8 cellular contexts compared by ENCODE assay signal in the genomic region with DNA sequence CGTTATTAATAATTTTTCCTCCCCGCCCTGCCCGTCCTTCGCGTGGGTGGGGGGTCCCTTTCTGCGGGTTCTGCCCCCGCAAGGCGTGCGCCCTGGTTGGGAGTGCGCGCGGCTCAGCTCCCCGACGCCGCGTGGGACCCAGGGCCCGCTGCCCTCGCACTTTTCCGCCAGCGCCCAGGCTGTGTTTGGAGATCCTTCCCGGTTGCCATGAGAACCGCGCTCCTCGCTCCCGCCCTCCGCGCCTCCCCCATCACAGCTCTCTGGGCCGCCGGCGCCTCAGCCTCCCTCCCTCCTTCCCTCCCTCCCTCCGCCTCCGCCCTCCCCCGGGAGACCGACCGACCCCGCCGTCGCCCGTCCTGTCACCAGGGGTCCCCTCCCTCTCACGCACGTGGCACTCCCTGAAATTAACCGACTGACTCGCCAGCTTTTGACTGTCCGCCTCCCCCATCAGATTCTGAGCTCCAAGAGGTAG. TPM values are rescaled to one million over a fixed set of nuclear protein-coding genes. Genes with fewer than 3 reads are reported as not detected.
DNase-seq lines count a peak whose midpoint lies in the region; ATAC-seq, FAIRE-seq and TF ChIP-seq lines count a peak whose summit lies in the region.

No MANE protein-coding gene starts in this region.

- no peak for TF ChIP-seq RAD21 in H1 (IDR thresholded peaks at IDR 0.05 in 1 of 2, conservative IDR thresholded peaks at IDR 0.05 in 1 of 2; ENCODE audit: low read depth in 2 of 2, low read length in 2 of 2)

- POLR2A ChIA-PET in activated CD8-positive, alpha-beta T cell treated with anti-CD3 and anti-CD28 coated beads for 36 hours (lab: Charles Lee) = interaction anchor here (0.6 to 8.7 kb wide), 6 partner anchors 9 to 172 kb away, joined by 3 to 81 read pairs (median 6); no protein-coding TSS in a partner anchor
- POLR2A ChIA-PET in H1 (lab: Charles Lee; ENCODE audit: partially characterized antibody) = interaction anchor here (0.7 to 6.8 kb wide), 17 partner anchors 9 to 136 kb away, joined by 3 to 72 read pairs (median 3); partner anchors contain the start of genes JUND, LSM4 and PGPEP1

- H3K4ac ChIP-seq in H1 (replicated peaks; ENCODE audit: insufficient read length, low read depth, low read length) = peak overlapping the region; percentile 77

- no peaks in the 10 kb centered on the region for H3K9me2 ChIP-seq in GM23248 (ENCODE audit: insufficient read depth)

- peak overlapping the region; percentile 74 for H3K4me3 Mint-ChIP-seq in activated CD8-positive, alpha-beta T cell treated with anti-CD3 and anti-CD28 coated beads for 36 hours

- no peak overlapping the region for H3K14ac ChIP-seq in H1 (ENCODE audit: insufficient read length)

- in situ Hi-C loops in GM23248 (cut with MboI) = no loop called here

- peaks cover 14% of the 10 kb centered on the region for H3K27me3 Mint-ChIP-seq in activated CD8-positive, alpha-beta T cell treated with anti-CD3 and anti-CD28 coated beads for 36 hours

- H2BK5ac ChIP-seq in H1 (ENCODE audit: low read depth, low read length) = peak overlapping the region; percentile 72

- H3F3A ChIP-seq in GM23248 (ENCODE audit: insufficient read depth) = peaks cover 27% of the 10 kb centered on the region

- no peaks in the 10 kb centered on the region for H4K20me1 ChIP-seq in GM23248 (ENCODE audit: insufficient read depth)
- peaks cover 0 to 4% of the 10 kb centered on the region in 2 experiments for H4K20me1 ChIP-seq in H1 (replicated peaks in 1 of 2; ENCODE audit: control insufficient read depth in 1 of 2, insufficient read depth in 2 of 2, low read length in 2 of 2)

- CTCF ChIA-PET in activated CD8-positive, alpha-beta T cell treated with anti-CD3 and anti-CD28 coated beads for 36 hours (lab: Charles Lee) = interaction anchor here (0.8 to 11.2 kb wide), 5 partner anchors 28 to 225 kb away, joined by 3 to 181 read pairs (median 3); partner anchors contain the start of genes GDF15 and JUND
- CTCF ChIA-PET in H1 (lab: Charles Lee; ENCODE audit: partially characterized antibody) = interaction anchor here (0.6 to 11.0 kb wide), 10 partner anchors 23 to 383 kb away, joined by 3 to 177 read pairs (median 4); partner anchors contain the start of genes GDF15 and JUND

- H3K27ac ChIP-seq in 22Rv1 (peak overlapping the region; percentile 90), GM23248 (peak overlapping the region; percentile 100), H1 (ENCODE audit: low read depth, low read length) (peak overlapping the region; percentile 44)

- no peaks in the 10 kb centered on the region for H3K79me1 ChIP-seq in H1 (ENCODE audit: low read depth, low read length)

- no peak overlapping the region for H2BK20ac ChIP-seq in H1 (ENCODE audit: low read length)

- peak overlapping the region; percentile 81 for H3K18ac ChIP-seq in H1 (ENCODE audit: extremely low read depth, low read length)

- peak overlapping the region; percentile 84; the same call in 1 of the 2 replicates for H2BK12ac ChIP-seq in H1 (ENCODE audit: low read depth, low read length)

- peaks cover 19% of the 10 kb centered on the region; the same call in 1 of the 2 replicates for H3K23me2 ChIP-seq in H1 (ENCODE audit: low read depth, low read length)

- H3K23ac ChIP-seq in H1 (ENCODE audit: insufficient read length) = no peak overlapping the region

- H3K4me3 ChIP-seq in GM23248 (peak overlapping the region; percentile 52), H1 (ENCODE audit: extremely low read depth in 1 of 4, insufficient read depth in 2 of 4, low read depth in 3 of 4, low read length in 4 of 4) (peak overlapping the region; percentile 28 to 63 (median 40))

- 1% methylated on average over 26 to 44 of the region's 44 CpGs for WGBS in GM23248 (ENCODE audit: low coverage in 1 of 2, low lambda C conversion rate in 2 of 2, missing lambda C conversion rate in 2 of 2), 2 experiments
- 1% methylated on average over 17 of the region's 44 CpGs; no CpG with 5 or more reads in 1 of the 2 experiments for WGBS in H1 (ENCODE audit: extremely low coverage in 1 of 2, insufficient coverage in 1 of 2, insufficient read length in 1 of 2, insufficient replicate concordance in 2 of 2, low coverage in 1 of 2, low lambda C conversion rate in 2 of 2, missing lambda C conversion rate in 1 of 2), 2 experiments

- H3K4me1 ChIP-seq in GM23248 (ENCODE audit: insufficient read depth) (peaks cover 52% of the 10 kb centered on the region), H1 (replicated peaks in 1 of 4; ENCODE audit: control insufficient read depth in 3 of 4, insufficient read depth in 4 of 4, low read length in 3 of 4) (peaks cover 0 to 27% (median 21%) of the 10 kb centered on the region in 4 experiments; a peak in 6 of 7 replicates)

- H3K56ac ChIP-seq in H1 (replicated peaks; ENCODE audit: insufficient read length, low read depth, low read length) = peak overlapping the region; percentile 9

- peak overlapping the region; percentile 67 for H2AFZ ChIP-seq in GM23248
- H2AFZ ChIP-seq in H1 (ENCODE audit: low read length) = no peak overlapping the region

- H3K27me3 ChIP-seq in GM23248 (replicated peaks; ENCODE audit: insufficient read depth) (no peaks in the 10 kb centered on the region), H1 (replicated peaks in 1 of 4; ENCODE audit: control insufficient read depth in 3 of 4, extremely low read depth in 1 of 4, insufficient read depth in 3 of 4, low read length in 3 of 4) (peaks cover 5 to 29% (median 23%) of the 10 kb centered on the region in 4 experiments)

- peak overlapping the region; percentile 87 for H3K27ac Mint-ChIP-seq in activated CD8-positive, alpha-beta T cell treated with anti-CD3 and anti-CD28 coated beads for 36 hours

- TF ChIP-seq CTCF in 22Rv1 (IDR thresholded peaks at IDR 0.05) = no peak
- no peak for TF ChIP-seq CTCF in activated CD8-positive, alpha-beta T cell treated with anti-CD3 and anti-CD28 coated beads for 36 hours (IDR thresholded peaks at IDR 0.05)
- TF ChIP-seq CTCF in H1 (IDR thresholded peaks at IDR 0.05; ENCODE audit: control extremely low read depth in 1 of 3, insufficient read depth in 1 of 3, low read depth in 1 of 3, low read length in 3 of 3) = no peak

- peak; percentile 98 for DNase-seq in GM23248
- DNase-seq in NCI-H524 (lab: John Stamatoyannopoulos, UW) = peak; percentile 78 to 84
- peak; percentile 82 for DNase-seq in activated CD8-positive, alpha-beta T cell treated with anti-CD3 and anti-CD28 coated beads for 36 hours
- DNase-seq in H1 (ENCODE audit: low read depth in 1 of 2, low spot score in 2 of 2) = peak in 1 of 2 experiments; percentile 86
- peak; percentile 93 for DNase-seq in lung microvascular endothelial cell (ENCODE audit: low read depth in 2 of 2)
- DNase-seq in stimulated activated CD8-positive, alpha-beta memory T cell treated with anti-CD3 and anti-CD28 coated beads, Interleukin-7, amount 100 ng/mL, for 4 hours (ENCODE audit: low read depth in 2 of 2) = peak; percentile 56 to 73

- no peak overlapping the region; the same call in 1 of the 2 replicates for H2AK5ac ChIP-seq in H1 (ENCODE audit: low read depth, low read length)

- H3K4me1 Mint-ChIP-seq in activated CD8-positive, alpha-beta T cell treated with anti-CD3 and anti-CD28 coated beads for 36 hours (ENCODE audit: low read depth) = peaks cover 59% of the 10 kb centered on the region

- H4K8ac ChIP-seq in H1 (ENCODE audit: extremely low read depth, insufficient read depth, low read length) = 0 out of 2 replicates have a peak overlapping the region, but pooled peaks have one; percentile 45

- H4K5ac ChIP-seq in H1 (ENCODE audit: insufficient read length, low read depth, low read length) = peak overlapping the region; percentile 29

- H3K79me2 ChIP-seq in GM23248 (ENCODE audit: insufficient read depth) = peaks cover 24% of the 10 kb centered on the region
- no peaks in the 10 kb centered on the region for H3K79me2 ChIP-seq in H1 (ENCODE audit: control insufficient read depth in 1 of 2, insufficient read depth in 2 of 2, low read length in 2 of 2)

- H3K9me3 ChIP-seq in GM23248 (ENCODE audit: low read depth) (no peaks in the 10 kb centered on the region), H1 (ENCODE audit: insufficient read depth in 2 of 2, low read depth in 1 of 2, low read length in 1 of 2) (no peaks in the 10 kb centered on the region)

- H3K4me2 ChIP-seq in GM23248 (ENCODE audit: unreplicated experiment) = peak overlapping the region; percentile 74
- H3K4me2 ChIP-seq in H1 (ENCODE audit: insufficient read depth in 1 of 2, low read depth in 2 of 2, low read length in 2 of 2) = peak overlapping the region; percentile 70 to 88

- H3K36me3 ChIP-seq in GM23248 (ENCODE audit: low read depth) (no peaks in the 10 kb centered on the region), H1 (ENCODE audit: control insufficient read depth in 2 of 4, insufficient read depth in 4 of 4, low read length in 3 of 4) (no peaks in the 10 kb centered on the region)

- H3K9ac ChIP-seq in GM23248 = peak overlapping the region; percentile 94
- peak overlapping the region in 3 of 4 experiments; percentile 30 to 69 (median 65); a peak in 3 of 7 replicates for H3K9ac ChIP-seq in H1 (replicated peaks in 1 of 4; ENCODE audit: extremely low read depth in 1 of 4, low read depth in 3 of 4, low read length in 3 of 4)

- peaks cover 4% of the 10 kb centered on the region for H3K36me3 Mint-ChIP-seq in activated CD8-positive, alpha-beta T cell treated with anti-CD3 and anti-CD28 coated beads for 36 hours (ENCODE audit: low read depth)

- peak overlapping the region; percentile 24; the same call in 1 of the 2 replicates for H2BK15ac ChIP-seq in H1 (ENCODE audit: low read length)

- H3K9me3 Mint-ChIP-seq in activated CD8-positive, alpha-beta T cell treated with anti-CD3 and anti-CD28 coated beads for 36 hours = no peaks in the 10 kb centered on the region

- TF ChIP-seq POLR2A in H1 (IDR thresholded peaks at IDR 0.05; ENCODE audit: control extremely low read depth in 1 of 2, low read depth in 2 of 2, low read length in 2 of 2) = no peak

- intact Hi-C loops in activated CD8-positive, alpha-beta T cell treated with anti-CD3 and anti-CD28 coated beads for 36 hours (cut with micrococcal nuclease) = no loop called here

- H2BK120ac ChIP-seq in H1 (replicated peaks; ENCODE audit: low read depth, low read length) = no peak overlapping the region

- peak; percentile 21 for ATAC-seq in activated CD8-positive, alpha-beta T cell treated with anti-CD3 and anti-CD28 coated beads for 36 hours
- ATAC-seq in GM19452 (IDR thresholded peaks at IDR 0.05; ENCODE audit: unreplicated experiment) = no peak

- FAIRE-seq in H1 (lab: Jason Lieb, UNC) = no peak

- peak in 1 of 2 experiments; percentile 4; a peak in 1 of 3 replicates for TF ChIP-seq EP300 in H1 (IDR thresholded peaks at IDR 0.05; ENCODE audit: borderline replicate concordance in 1 of 2, low read depth in 2 of 2, low read length in 2 of 2)

- H4K91ac ChIP-seq in H1 (replicated peaks; ENCODE audit: insufficient read length, low read length) = peak overlapping the region; percentile 83

RNA-seq across cellular contexts. Expression of gene SSBP4, which starts 2.4 kb away (rescaled TPM):
- total RNA-seq in GM23248 (2014; rRNA removed; shearing (Covaris generic)) = 156 and 169 TPM in 2 replicates
- 46.5 and 46.9 TPM in 2 replicates for polyA plus RNA-seq in GM23248 (2016; fragmentation: Nextera tagmentation; extraction: Ambion mirVana)
- 100 to 1,000 TPM in 1 of 2 experiments, 10 to 100 TPM in 1; 98.2 to 102 TPM for total RNA-seq in activated CD8-positive, alpha-beta T cell treated with anti-CD3 and anti-CD28 coated beads for 36 hours
- total RNA-seq in H1 (2021; fragmentation: NEBNext Ultra II Directional; extraction: Animal tissue kit (Norgen Biotek cat#: 25700)) = 26.4 and 30.5 TPM in 2 replicates
- polyA plus RNA-seq in H1 (2011; rRNA removed) = 33.7 and 51.3 TPM in 2 replicates
- polyA plus RNA-seq in H1 (2011; cell fraction: cytosol; rRNA removed) = 28.5 TPM
- polyA plus RNA-seq in H1 (2011; cell fraction: nucleus; rRNA removed) = 60.9 TPM
- 11.5 to 29.1 TPM (median 22.0 TPM) in 4 replicates for polyA plus RNA-seq in H1 (2012, experiment 1 of 2)
- 26.6 TPM for polyA plus RNA-seq in H1 (2012, experiment 2 of 2)
- 40.7 TPM for polyA plus RNA-seq in H1 (2013, experiment 1 of 2)
- polyA plus RNA-seq in H1 (2013, experiment 2 of 2) = 42.3 TPM
- polyA minus RNA-seq in H1 (2011; rRNA and poly(A)+ RNA removed) = 1.9 and 3.2 TPM in 2 replicates
- polyA minus RNA-seq in H1 (2011; cell fraction: cytosol; rRNA and poly(A)+ RNA removed) = 25.3 TPM
- polyA minus RNA-seq in H1 (2011; cell fraction: nucleus; rRNA and poly(A)+ RNA removed) = 21.7 TPM
- total RNA-seq in lung microvascular endothelial cell = 44.0 and 45.8 TPM in 2 replicates

RNA-seq across cellular contexts. Expression of gene LRRC25, which starts 19.4 kb away (rescaled TPM):
- not detected in 2 replicates for total RNA-seq in GM23248 (2014; rRNA removed; shearing (Covaris generic))
- polyA plus RNA-seq in GM23248 (2016; fragmentation: Nextera tagmentation; extraction: Ambion mirVana) (not detected in 2 replicates), H1 (2011; rRNA removed) (0.31 and 0.41 TPM in 2 replicates)
- not detected for total RNA-seq in activated CD8-positive, alpha-beta T cell treated with anti-CD3 and anti-CD28 coated beads for 36 hours
- total RNA-seq in H1 (2021; fragmentation: NEBNext Ultra II Directional; extraction: Animal tissue kit (Norgen Biotek cat#: 25700)) = 0.20 and 0.23 TPM in 2 replicates
- polyA plus RNA-seq in H1 (2011; cell fraction: cytosol; rRNA removed) = 0.35 TPM
- 0.30 TPM for polyA plus RNA-seq in H1 (2011; cell fraction: nucleus; rRNA removed)
- 0.09 to 0.29 TPM (median 0.19 TPM) in 3 of 4 replicates, not detected in the other for polyA plus RNA-seq in H1 (2012, experiment 1 of 2)
- polyA plus RNA-seq in H1 (2012, experiment 2 of 2) = 0.16 TPM
- polyA plus RNA-seq in H1 (2013, experiment 1 of 2) = 0.14 TPM
- polyA plus RNA-seq in H1 (2013, experiment 2 of 2) = 0.13 TPM
- 0.35 and 0.46 TPM in 2 replicates for polyA minus RNA-seq in H1 (2011; rRNA and poly(A)+ RNA removed)
- not detected for polyA minus RNA-seq in H1 (2011; cell fraction: cytosol; rRNA and poly(A)+ RNA removed)
- not detected for polyA minus RNA-seq in H1 (2011; cell fraction: nucleus; rRNA and poly(A)+ RNA removed)
- total RNA-seq in lung microvascular endothelial cell = not detected in 2 replicates

RNA-seq across cellular contexts. Expression of gene ISYNA1, which starts 21.1 kb away (rescaled TPM):
- total RNA-seq in GM23248 (2014; rRNA removed; shearing (Covaris generic)) = 5.5 and 8.9 TPM in 2 replicates
- polyA plus RNA-seq in GM23248 (2016; fragmentation: Nextera tagmentation; extraction: Ambion mirVana) (12.3 and 17.2 TPM in 2 replicates), H1 (2011; rRNA removed) (264 and 330 TPM in 2 replicates)
- 10 to 100 TPM; 48.6 to 54.9 TPM for total RNA-seq in activated CD8-positive, alpha-beta T cell treated with anti-CD3 and anti-CD28 coated beads for 36 hours
- 207 and 215 TPM in 2 replicates for total RNA-seq in H1 (2021; fragmentation: NEBNext Ultra II Directional; extraction: Animal tissue kit (Norgen Biotek cat#: 25700))
- polyA plus RNA-seq in H1 (2011; cell fraction: cytosol; rRNA removed) = 164 TPM
- polyA plus RNA-seq in H1 (2011; cell fraction: nucleus; rRNA removed) = 558 TPM
- polyA plus RNA-seq in H1 (2012, experiment 1 of 2) = 147 to 255 TPM (median 231 TPM) in 4 replicates
- polyA plus RNA-seq in H1 (2012, experiment 2 of 2) = 269 TPM
- 172 TPM for polyA plus RNA-seq in H1 (2013, experiment 1 of 2)
- polyA plus RNA-seq in H1 (2013, experiment 2 of 2) = 158 TPM
- polyA minus RNA-seq in H1 (2011; rRNA and poly(A)+ RNA removed) = 67.7 and 79.7 TPM in 2 replicates
- 153 TPM for polyA minus RNA-seq in H1 (2011; cell fraction: cytosol; rRNA and poly(A)+ RNA removed)
- polyA minus RNA-seq in H1 (2011; cell fraction: nucleus; rRNA and poly(A)+ RNA removed) = 97.1 TPM
- 26.0 and 33.6 TPM in 2 replicates for total RNA-seq in lung microvascular endothelial cell

RNA-seq across cellular contexts. Expression of gene GDF15, which starts 30.9 kb away (rescaled TPM):
- total RNA-seq in GM23248 (2014; rRNA removed; shearing (Covaris generic)) = 27.7 and 33.3 TPM in 2 replicates
- polyA plus RNA-seq in GM23248 (2016; fragmentation: Nextera tagmentation; extraction: Ambion mirVana) (32.7 and 36.0 TPM in 2 replicates), H1 (2011; rRNA removed) (8.5 and 18.8 TPM in 2 replicates)
- not detected for total RNA-seq in activated CD8-positive, alpha-beta T cell treated with anti-CD3 and anti-CD28 coated beads for 36 hours
- total RNA-seq in H1 (2021; fragmentation: NEBNext Ultra II Directional; extraction: Animal tissue kit (Norgen Biotek cat#: 25700)) = 4.1 and 5.0 TPM in 2 replicates
- polyA plus RNA-seq in H1 (2011; cell fraction: cytosol; rRNA removed) = 8.2 TPM
- polyA plus RNA-seq in H1 (2011; cell fraction: nucleus; rRNA removed) = 17.2 TPM
- polyA plus RNA-seq in H1 (2012, experiment 1 of 2) = 4.9 to 6.1 TPM (median 5.6 TPM) in 4 replicates
- polyA plus RNA-seq in H1 (2012, experiment 2 of 2) = 5.5 TPM
- 11.8 TPM for polyA plus RNA-seq in H1 (2013, experiment 1 of 2)
- 14.4 TPM for polyA plus RNA-seq in H1 (2013, experiment 2 of 2)
- polyA minus RNA-seq in H1 (2011; rRNA and poly(A)+ RNA removed) = 1.1 and 2.9 TPM in 2 replicates
- 6.8 TPM for polyA minus RNA-seq in H1 (2011; cell fraction: cytosol; rRNA and poly(A)+ RNA removed)
- 9.7 TPM for polyA minus RNA-seq in H1 (2011; cell fraction: nucleus; rRNA and poly(A)+ RNA removed)
- 70.0 and 104 TPM in 2 replicates for total RNA-seq in lung microvascular endothelial cell

Comparison
In these comparisons a context has a peak if more than half of its experiments do, and no peak if none do; other contexts are left out.
1. H3K27ac ChIP-seq: peak in every context shown above with its lines; median percentile 100 in GM23248; 90 in 22Rv1; 44 in H1.